ENCODE assay signal across 1 cellular context in genomic region chr11:36126703-36127102, GRCh38.
TF ChIP-seq lines count a peak whose summit lies in the region.

No MANE protein-coding gene starts in this region.

TF ChIP-seq in GM23338, 12 proteins besides CTCF, POLR2A, EP300 and RAD21 (continued from another document):
- TF ChIP-seq ZNF462 (CRISPR knock-in tag; IDR thresholded peaks at IDR 0.05) (no peak), NANOG (IDR thresholded peaks at IDR 0.05; ENCODE audit: borderline replicate concordance) (no peak), ETS1 (IDR thresholded peaks at IDR 0.05) (no peak), ZNF331 (CRISPR knock-in tag; IDR thresholded peaks at IDR 0.05; ENCODE audit: low read depth) (no peak), JUNB (IDR thresholded peaks at IDR 0.05; ENCODE audit: unreplicated experiment) (no peak), EZH2phosphoT487 (IDR thresholded peaks at IDR 0.05; ENCODE audit: unreplicated experiment) (no peak)
